ENCODE assay signal across 8 cellular contexts in genomic region chr5:90529939-90530677, GRCh38. TPM values are rescaled to one million over a fixed set of nuclear protein-coding genes. Genes with fewer than 3 reads are reported as not detected.
DNase-seq lines count a peak whose midpoint lies in the region; ATAC-seq and TF ChIP-seq lines count a peak whose summit lies in the region.

No MANE protein-coding gene starts in this region.

- peak overlapping the region; percentile 95 for H3K4me3 Mint-ChIP-seq in natural killer cell
- H3K4me3 Mint-ChIP-seq in stimulated activated naive CD8-positive, alpha-beta T cell treated with anti-CD3 and anti-CD28 coated beads, Interleukin-15, amount 100 ng/mL, for 72 hours, result peak overlapping the region; percentile 91 to 97

- no peaks in the 10 kb centered on the region for H3K9me3 Mint-ChIP-seq in natural killer cell
- no peaks in the 10 kb centered on the region for H3K9me3 Mint-ChIP-seq in stimulated activated naive CD8-positive, alpha-beta T cell treated with anti-CD3 and anti-CD28 coated beads, Interleukin-15, amount 100 ng/mL, for 72 hours

- intact Hi-C loops in natural killer cell (cut with micrococcal nuclease), result loop anchor here (1.0 to 5.0 kb wide), 2 partner anchors 121 to 852 kb away; partner anchors contain the start of genes ARRDC3 and CETN3

- peaks cover 21 to 37% of the 10 kb centered on the region in 2 donors for H3K4me1 Mint-ChIP-seq in natural killer cell
- peaks cover 23% of the 10 kb centered on the region for H3K4me1 Mint-ChIP-seq in stimulated activated naive CD8-positive, alpha-beta T cell treated with anti-CD3 and anti-CD28 coated beads, Interleukin-15, amount 100 ng/mL, for 72 hours

- H3K27me3 Mint-ChIP-seq in natural killer cell (ENCODE audit: low read depth in 2 of 2), result peaks cover 20 to 42% of the 10 kb centered on the region in 2 donors
- H3K27me3 Mint-ChIP-seq in stimulated activated naive CD8-positive, alpha-beta T cell treated with anti-CD3 and anti-CD28 coated beads, Interleukin-15, amount 100 ng/mL, for 72 hours, result peaks cover 24% of the 10 kb centered on the region

- no peaks in the 10 kb centered on the region for H3K36me3 Mint-ChIP-seq in natural killer cell

- TF ChIP-seq CTCF in natural killer cell (IDR thresholded peaks at IDR 0.05), result peak; percentile 21

- DNase-seq in COLO668 (lab: John Stamatoyannopoulos, UW; ENCODE audit: unreplicated experiment) (peak; percentile 37), NCI-H82 (lab: John Stamatoyannopoulos, UW) (peak; percentile 83), activated T-cell treated with anti-CD3 and anti-CD28 coated beads for 48 hours (ENCODE audit: low read depth) (peak; percentile 29), fibroblast of peridontal ligament (ENCODE audit: extremely low read depth) (peak; percentile 83), natural killer cell (no peak)
- no peak for DNase-seq in stimulated activated naive CD8-positive, alpha-beta T cell treated with anti-CD3 and anti-CD28 coated beads, Interleukin-15, amount 100 ng/mL, for 72 hours

- peak; percentile 40 for ATAC-seq in GM19372 (IDR thresholded peaks at IDR 0.05; ENCODE audit: low read depth, unreplicated experiment)
- peak; percentile 27 for ATAC-seq in HG03469 (IDR thresholded peaks at IDR 0.05; ENCODE audit: unreplicated experiment)
- peak; percentile 40 to 64 (median 48) for ATAC-seq in natural killer cell
- ATAC-seq in stimulated activated naive CD8-positive, alpha-beta T cell treated with anti-CD3 and anti-CD28 coated beads, Interleukin-15, amount 100 ng/mL, for 72 hours, result peak; percentile 75

- H3K27ac Mint-ChIP-seq in natural killer cell, result peak overlapping the region; percentile 90 to 93
- H3K27ac Mint-ChIP-seq in stimulated activated naive CD8-positive, alpha-beta T cell treated with anti-CD3 and anti-CD28 coated beads, Interleukin-15, amount 100 ng/mL, for 72 hours, result peak overlapping the region; percentile 86 to 99

RNA-seq across cellular contexts. Expression of gene LYSMD3, which starts 0.7 kb away (rescaled TPM):
- total RNA-seq in natural killer cell, result 10 to 100 TPM; 15.2 to 27.9 (median 19.5) TPM

RNA-seq across cellular contexts. Expression of gene ADGRV1, which starts 28.5 kb away (rescaled TPM):
- total RNA-seq in natural killer cell, result under 1 TPM in 2 of 3 donors, not detected in 1; 0.50 to 0.71 TPM

RNA-seq across cellular contexts. Expression of gene POLR3G, which starts 55.4 kb away (rescaled TPM):
- total RNA-seq in natural killer cell, result 1 to 10 TPM in 1 of 3 donors, under 1 TPM in 2; 0.40 to 1.4 (median 0.99) TPM

RNA-seq across cellular contexts. Expression of gene MBLAC2, which starts 55.5 kb away (rescaled TPM):
- total RNA-seq in natural killer cell, result 1 to 10 TPM; 2.9 to 4.8 (median 3.5) TPM

Comparison
In these comparisons a context has a peak if more than half of its experiments do, and no peak if none do; other contexts are left out.
1. DNase-seq: peak in COLO668 (single experiment), NCI-H82 (single experiment), activated T-cell treated with anti-CD3 and anti-CD28 coated beads for 48 hours (single experiment) and fibroblast of peridontal ligament (single experiment); none in natural killer cell (single experiment) and stimulated activated naive CD8-positive, alpha-beta T cell treated with anti-CD3 and anti-CD28 coated beads, Interleukin-15, amount 100 ng/mL, for 72 hours (0 of 2).
2. Peak in every context shown above with its lines, with median percentiles within 50 percentile points of each other: ATAC-seq.